8 cellular contexts compared by ENCODE assay signal in genomic region chr19:57830071-57830602, GRCh38. TPM values are rescaled to one million over a fixed set of nuclear protein-coding genes. Genes with fewer than 3 reads are reported as not detected.
DNase-seq lines count a peak whose midpoint lies in the region; ATAC-seq and TF ChIP-seq lines count a peak whose summit lies in the region.

TSS of gene ZNF587B (plus strand) at chr19:57830299. CDS start at chr19:57830529, 230 bp downstream.

- H3K4me2 ChIP-seq in PC-3 (ENCODE audit: low read length), result no peak within 1 kb of the TSS
- H3K4me2 ChIP-seq in parathyroid adenoma (ENCODE audit: low read length), result peak within 1 kb of the TSS; percentile 87

- H3K9ac ChIP-seq in PC-3 (ENCODE audit: low read length) (no peak within 1 kb of the TSS), parathyroid adenoma (no peak within 1 kb of the TSS)

- BruUV-seq in PC-3 (replicated peaks; lab: Mats Ljungman, UMichigan), result no TSS peak

- H3K27ac ChIP-seq in PC-3 (ENCODE audit: low read length), result no peak within 1 kb of the TSS
- peak within 1 kb of the TSS; percentile 71 for H3K27ac ChIP-seq in parathyroid adenoma

- H3K4me1 ChIP-seq in PC-3 (ENCODE audit: insufficient read depth, low read length) (no peaks in the 10 kb centered on the region), parathyroid adenoma (peaks cover 7% of the 10 kb centered on the region)

- DNase-seq in EH (ENCODE audit: low read depth) (peak; percentile 55), PC-3 (peak; percentile 49), astrocyte of the hippocampus (ENCODE audit: low read depth, low spot score) (peak; percentile 79), hepatic stellate cell (ENCODE audit: low spot score) (peak; percentile 82), amniotic stem cell (lab: John Stamatoyannopoulos, UW) (no peak)

- intact Hi-C loops in PC-3 (cut with micrococcal nuclease), result no loop called here

- H3K4me3 ChIP-seq in PC-3 (ENCODE audit: low read length) (no peak within 1 kb of the TSS), parathyroid adenoma (ENCODE audit: low read depth, low read length) (peak within 1 kb of the TSS; percentile 65)

- H3K36me3 ChIP-seq in PC-3 (ENCODE audit: low read depth, low read length) (peaks cover 30% of the 10 kb centered on the region), parathyroid adenoma (ENCODE audit: control insufficient read depth, insufficient read depth, low read length) (no peaks in the 10 kb centered on the region)

- TF ChIP-seq CTCF in PC-3 (conservative IDR thresholded peaks at IDR 0.05; ENCODE audit: low read depth, low read length) (peak; percentile 79), parathyroid adenoma (IDR thresholded peaks at IDR 0.05) (peak; percentile 76)

- H3K9me2 ChIP-seq in PC-3 (replicated peaks; ENCODE audit: low read length), result no peaks in the 10 kb centered on the region

- H3K9me3 ChIP-seq in PC-3 (ENCODE audit: low read length) (no peaks in the 10 kb centered on the region), parathyroid adenoma (ENCODE audit: control insufficient read depth, low read length) (no peaks in the 10 kb centered on the region)

- H3F3A ChIP-seq in PC-3 (ENCODE audit: low read length, unreplicated experiment), result no peaks in the 10 kb centered on the region

- POLR2A ChIA-PET in PC-3 (lab: Charles Lee; ENCODE audit: unreplicated experiment), result no interaction called here

- H3K79me2 ChIP-seq in PC-3 (ENCODE audit: low read length), result peaks cover 77% of the 10 kb centered on the region
- H3K79me2 ChIP-seq in parathyroid adenoma, result peaks cover 23% of the 10 kb centered on the region

- peak; percentile 49; the same call in 1 of the 2 replicates for ATAC-seq in PC-3
- ATAC-seq in GM19455 (IDR thresholded peaks at IDR 0.05; ENCODE audit: unreplicated experiment), result no peak
- no peak for ATAC-seq in GM19397 (IDR thresholded peaks at IDR 0.05; ENCODE audit: unreplicated experiment)

- no peak within 1 kb of the TSS for H2AFZ ChIP-seq in PC-3 (ENCODE audit: low read length)
- H2AFZ ChIP-seq in parathyroid adenoma, result peak within 1 kb of the TSS; percentile 44

- H4K20me1 ChIP-seq in PC-3 (ENCODE audit: low read length), result peaks cover 27% of the 10 kb centered on the region; the same call in 1 of the 2 replicates

- CTCF ChIA-PET in PC-3 (lab: Charles Lee), result no interaction called here

- H3K27me3 ChIP-seq in PC-3 (ENCODE audit: low read length), result no peaks in the 10 kb centered on the region
- no peaks in the 10 kb centered on the region for H3K27me3 ChIP-seq in parathyroid adenoma (ENCODE audit: control insufficient read depth, insufficient read depth, low read length)

RNA-seq across cellular contexts. Expression of gene ZNF587B, which starts in this region (rescaled TPM):
- 21.2 and 28.0 TPM in 2 replicates for total RNA-seq in PC-3 (2014; rRNA removed)
